Comparison of ENCODE assay signal across 8 cellular contexts in genomic region chr19:18002347-18002850, GRCh38. TPM values are rescaled to one million over a fixed set of nuclear protein-coding genes. Genes with fewer than 3 reads are reported as not detected.
A peak's percentile ranks its signal among the peaks of the same experiment; 100 is the strongest.
DNase-seq lines count a peak whose midpoint lies in the region; ATAC-seq and TF ChIP-seq lines count a peak whose summit lies in the region.

No MANE protein-coding gene starts in this region.

- no peaks in the 10 kb centered on the region for H3K9me2 ChIP-seq in GM23248 (ENCODE audit: insufficient read depth)

- ATAC-seq in GM21619 (IDR thresholded peaks at IDR 0.05; ENCODE audit: unreplicated experiment) (no peak), HG02588 (IDR thresholded peaks at IDR 0.05; ENCODE audit: unreplicated experiment) (no peak)

- no peak for DNase-seq in GM23248
- DNase-seq in SKM-1 (lab: John Stamatoyannopoulos, UW; ENCODE audit: unreplicated experiment), result peak; percentile 57
- DNase-seq in esophagus squamous epithelium (lab: John Stamatoyannopoulos, UW), result no peak
- no peak for DNase-seq in ureter (ENCODE audit: low spot score)
- DNase-seq in H4 (ENCODE audit: low spot score), result no peak

- H3K9me3 ChIP-seq in GM23248 (ENCODE audit: low read depth) (no peaks in the 10 kb centered on the region), esophagus squamous epithelium (no peaks in the 10 kb centered on the region), skeletal muscle tissue (ENCODE audit: control insufficient read depth in 3 of 3, low read length in 3 of 3) (no peaks in the 10 kb centered on the region)

- H4K20me1 ChIP-seq in GM23248 (ENCODE audit: insufficient read depth), result no peaks in the 10 kb centered on the region

- no peaks in the 10 kb centered on the region for H3K27me3 ChIP-seq in GM23248 (replicated peaks; ENCODE audit: insufficient read depth)
- no peaks in the 10 kb centered on the region for H3K27me3 ChIP-seq in esophagus squamous epithelium
- peaks cover 0 to 12% (median 11%) of the 10 kb centered on the region in 3 donors for H3K27me3 ChIP-seq in skeletal muscle tissue (ENCODE audit: control insufficient read depth in 3 of 3, insufficient read depth in 3 of 3, low read length in 3 of 3)

- H3K9ac ChIP-seq in GM23248 (peak overlapping the region; percentile 88), skeletal muscle tissue (ENCODE audit: low read depth in 1 of 3, low read length in 3 of 3) (no peak overlapping the region)

- H3K4me1 ChIP-seq in GM23248 (ENCODE audit: insufficient read depth), result peaks cover 9% of the 10 kb centered on the region; the same call in 1 of the 2 replicates
- H3K4me1 ChIP-seq in esophagus squamous epithelium, result peaks cover 19 to 53% (median 19%) of the 10 kb centered on the region in 3 donors
- H3K4me1 ChIP-seq in skeletal muscle tissue (ENCODE audit: control insufficient read depth in 3 of 3, insufficient read depth in 3 of 3, low read length in 3 of 3), result peaks cover 0 to 14% (median 11%) of the 10 kb centered on the region in 3 donors

- H3K4me3 ChIP-seq in GM23248 (peak overlapping the region; percentile 90), esophagus squamous epithelium (peak overlapping the region; percentile 61 to 86 (median 77)), skeletal muscle tissue (ENCODE audit: low read length in 3 of 3) (peak overlapping the region; percentile 59 to 70 (median 63))

- no peak for TF ChIP-seq POLR2A in esophagus squamous epithelium (IDR thresholded peaks at IDR 0.05)

- H3K79me2 ChIP-seq in GM23248 (ENCODE audit: insufficient read depth), result peaks cover 21% of the 10 kb centered on the region

- H3K27ac ChIP-seq in GM23248, result no peak overlapping the region
- H3K27ac ChIP-seq in esophagus squamous epithelium, result peak overlapping the region; percentile 87 to 96 (median 92)
- no peak overlapping the region for H3K27ac ChIP-seq in skeletal muscle tissue (ENCODE audit: low read depth, low read length)

- intact Hi-C loops in esophagus squamous epithelium (cut with DNase I), result no loop called here

- no peak overlapping the region for H3K4me2 ChIP-seq in GM23248 (ENCODE audit: unreplicated experiment)

- TF ChIP-seq CTCF in esophagus squamous epithelium (IDR thresholded peaks at IDR 0.05), result no peak

- H2AFZ ChIP-seq in GM23248, result no peak overlapping the region

- in situ Hi-C loops in GM23248 (cut with MboI), result loop anchor here (10.0 kb wide), 1 partner anchor 52 kb away; no protein-coding TSS in a partner anchor

- 0 out of 2 replicates have a peak, but pooled peaks cover 9% of the 10 kb centered on the region for H3F3A ChIP-seq in GM23248 (ENCODE audit: insufficient read depth)

- 94% methylated on average over 22 to 27 of the region's 27 CpGs for WGBS in GM23248 (ENCODE audit: low coverage in 1 of 2, low lambda C conversion rate in 2 of 2, missing lambda C conversion rate in 2 of 2), 2 experiments
- 60 to 80% methylated on average over 3 to 12 of the region's 27 CpGs for WGBS in esophagus squamous epithelium, 2 donors

- H3K36me3 ChIP-seq in GM23248 (ENCODE audit: low read depth) (no peaks in the 10 kb centered on the region), esophagus squamous epithelium (peaks cover 0 to 7% (median 0%) of the 10 kb centered on the region in 3 donors), skeletal muscle tissue (ENCODE audit: control insufficient read depth in 3 of 3, insufficient read depth in 3 of 3, low read length in 3 of 3) (no peaks in the 10 kb centered on the region)

RNA-seq across cellular contexts. Expression of gene ARRDC2, which starts 5.6 kb away (rescaled TPM):
- total RNA-seq in GM23248 (2014; rRNA removed; shearing (Covaris generic)), result 15.9 and 19.7 TPM in 2 replicates
- 5.4 and 5.7 TPM in 2 replicates for polyA plus RNA-seq in GM23248 (2016; fragmentation: Nextera tagmentation; extraction: Ambion mirVana)
- 10 to 100 TPM; 12.4 to 37.2 (median 15.4) TPM for total RNA-seq in esophagus squamous epithelium
- total RNA-seq in skeletal muscle tissue, result 5.7 TPM
- total RNA-seq in ureter, result 32.9 TPM
- total RNA-seq in H4 (2014; rRNA removed; shearing (Covaris generic)), result 8.7 and 9.3 TPM in 2 replicates

RNA-seq across cellular contexts. Expression of gene KCNN1, which starts 35.5 kb away (rescaled TPM):
- not detected in 2 replicates for total RNA-seq in GM23248 (2014; rRNA removed; shearing (Covaris generic))
- polyA plus RNA-seq in GM23248 (2016; fragmentation: Nextera tagmentation; extraction: Ambion mirVana), result not detected in 2 replicates
- total RNA-seq in esophagus squamous epithelium, result 1 to 10 TPM in 1 of 4 donors, under 1 TPM in 1, not detected in 2; 0.22 to 3.1 TPM
- total RNA-seq in skeletal muscle tissue, result 0.52 TPM
- total RNA-seq in ureter, result 0.34 TPM
- total RNA-seq in H4 (2014; rRNA removed; shearing (Covaris generic)), result 0.49 and 1.7 TPM in 2 replicates

Comparison
In these comparisons a context has a peak if more than half of its experiments do, and no peak if none do; other contexts are left out.
1. H3K27ac ChIP-seq: peak in esophagus squamous epithelium (4 of 4); none in GM23248 (single experiment) and skeletal muscle tissue (single experiment).
2. Peak in every context shown above with its lines, with median percentiles within 50 percentile points of each other: H3K4me3 ChIP-seq.